In the genomic region with DNA sequence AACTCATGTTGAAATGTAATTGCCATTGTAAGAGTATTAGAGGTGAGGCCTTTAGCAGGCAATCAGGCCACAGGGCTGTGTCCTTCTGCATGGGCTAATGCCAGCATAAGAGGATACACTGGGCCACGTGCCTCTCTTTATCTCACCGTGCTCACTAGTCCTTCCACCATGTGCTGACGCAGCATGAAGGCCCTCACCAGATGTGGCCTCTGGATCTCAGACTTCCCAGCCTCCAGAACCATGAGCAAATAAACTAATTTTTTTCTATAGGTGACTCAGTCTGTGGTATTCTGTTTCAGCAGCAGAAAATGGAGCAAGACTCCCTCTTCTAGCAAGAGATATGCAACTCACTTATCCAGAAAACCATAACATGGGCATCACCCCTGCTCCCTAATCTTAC, we compare ENCODE assay signal across 22 cellular contexts.
A peak's percentile ranks its signal among the peaks of the same experiment; 100 is the strongest.
DNase-seq lines count a peak whose midpoint lies in the region; FAIRE-seq and TF ChIP-seq lines count a peak whose summit lies in the region.
"Had no signal": no experiment of that assay in that cellular context is flagged by ENCODE, and none has a peak within 500 bp of the region (broad histone marks: within the 10 kb centered on the region; RNA-seq: fewer than 3 reads in every experiment).

No MANE protein-coding gene starts in this region.

- DNase-seq in EH (ENCODE audit: low read depth) (peak; percentile 45), HT1080 (ENCODE audit: low read depth) (peak; percentile 74), choroid plexus epithelial cell (ENCODE audit: low read depth) (peak; percentile 89), iris pigment epithelial cell (ENCODE audit: low read depth) (peak; percentile 74), frontal cortex (ENCODE audit: low spot score in 2 of 2) (no peak), NCI-H345 (lab: John Stamatoyannopoulos, UW) (no peak), retina (no peak)
- no peak for DNase-seq in activated T-helper 1 cell treated with anti-CD3 and anti-CD28 coated beads, Interleukin-12 subunit alpha, Interleukin-12 subunit beta, Interleukin-2, Interleukin-4 antibody, amounts not matched to agents 30 ng/mL and 10 ng/mL and 1 ng/mL, durations not matched to agents 14 hours and 24 hours and 36 hours (ENCODE audit: low spot score)
- DNase-seq: activated CD4-positive, alpha-beta T cell treated with anti-CD3 and anti-CD28 coated beads, Interleukin-2, amount 10 ng/mL, durations not matched to agents 24 days and 14 days; activated naive CD8-positive, alpha-beta T cell treated with anti-CD3 and anti-CD28 coated beads for 36 hours; CD4-positive, alpha-beta memory T cell; cortex of kidney; hypothalamus; islet precursor cell; NCI-H1417; NCI-H526 treated with DMSO at 0.1 percent for 48 hours; stimulated activated CD4-positive, alpha-beta T cell treated with anti-CD3 and anti-CD28 coated beads, Interleukin-4, amount 100 ng/mL, for 24 hours; stimulated activated naive CD8-positive, alpha-beta T cell treated with anti-CD3 and anti-CD28 coated beads, Interleukin-15, Interleukin-2, amounts not matched to agents 100 U/mL and 50 U/mL, for 24 hours had no signal

- no peaks in the 10 kb centered on the region for H3K4me1 Mint-ChIP-seq in activated T-helper 1 cell treated with anti-CD3 and anti-CD28 coated beads, Interleukin-12 subunit alpha, Interleukin-12 subunit beta, Interleukin-2, Interleukin-4 antibody, amounts not matched to agents 30 ng/mL and 10 ng/mL and 1 ng/mL, durations not matched to agents 14 hours and 24 hours and 36 hours (ENCODE audit: low read depth)
- H3K4me1 Mint-ChIP-seq: activated CD4-positive, alpha-beta T cell treated with anti-CD3 and anti-CD28 coated beads, Interleukin-2, amount 10 ng/mL, durations not matched to agents 24 days and 14 days; activated naive CD8-positive, alpha-beta T cell treated with anti-CD3 and anti-CD28 coated beads for 36 hours; CD4-positive, alpha-beta memory T cell had no signal

- H3K36me3 Mint-ChIP-seq in activated T-helper 1 cell treated with anti-CD3 and anti-CD28 coated beads, Interleukin-12 subunit alpha, Interleukin-12 subunit beta, Interleukin-2, Interleukin-4 antibody, amounts not matched to agents 30 ng/mL and 10 ng/mL and 1 ng/mL, durations not matched to agents 14 hours and 24 hours and 36 hours (ENCODE audit: low read depth) = no peaks in the 10 kb centered on the region
- H3K36me3 Mint-ChIP-seq: activated naive CD8-positive, alpha-beta T cell treated with anti-CD3 and anti-CD28 coated beads for 36 hours; brain; CD4-positive, alpha-beta memory T cell; neural progenitor cell had no signal

- peaks cover 13% of the 10 kb centered on the region for H3K27me3 Mint-ChIP-seq in activated T-helper 1 cell treated with anti-CD3 and anti-CD28 coated beads, Interleukin-12 subunit alpha, Interleukin-12 subunit beta, Interleukin-2, Interleukin-4 antibody, amounts not matched to agents 30 ng/mL and 10 ng/mL and 1 ng/mL, durations not matched to agents 14 hours and 24 hours and 36 hours (ENCODE audit: insufficient read depth)

- no peak overlapping the region for H3K27ac Mint-ChIP-seq in activated T-helper 1 cell treated with anti-CD3 and anti-CD28 coated beads, Interleukin-12 subunit alpha, Interleukin-12 subunit beta, Interleukin-2, Interleukin-4 antibody, amounts not matched to agents 30 ng/mL and 10 ng/mL and 1 ng/mL, durations not matched to agents 14 hours and 24 hours and 36 hours
- H3K27ac Mint-ChIP-seq: activated CD4-positive, alpha-beta T cell treated with anti-CD3 and anti-CD28 coated beads, Interleukin-2, amount 10 ng/mL, durations not matched to agents 24 days and 14 days; activated naive CD8-positive, alpha-beta T cell treated with anti-CD3 and anti-CD28 coated beads for 36 hours; activated T-helper 2 cell treated with anti-CD3 and anti-CD28 coated beads, Interferon-gamma antibody, Interleukin-2, Interleukin-4, amounts not matched to agents 10 μg/mL and 5 μg/mL and 100 μg/mL, durations not matched to agents 14 hours and 24 hours and 36 hours; brain; CD4-positive, alpha-beta memory T cell; neural progenitor cell had no signal

- no peaks in the 10 kb centered on the region for H3K9me3 Mint-ChIP-seq in activated T-helper 1 cell treated with anti-CD3 and anti-CD28 coated beads, Interleukin-12 subunit alpha, Interleukin-12 subunit beta, Interleukin-2, Interleukin-4 antibody, amounts not matched to agents 30 ng/mL and 10 ng/mL and 1 ng/mL, durations not matched to agents 14 hours and 24 hours and 36 hours
- H3K9me3 Mint-ChIP-seq: activated CD4-positive, alpha-beta T cell treated with anti-CD3 and anti-CD28 coated beads, Interleukin-2, amount 10 ng/mL, durations not matched to agents 24 days and 14 days; activated naive CD8-positive, alpha-beta T cell treated with anti-CD3 and anti-CD28 coated beads for 36 hours; activated T-helper 2 cell treated with anti-CD3 and anti-CD28 coated beads, Interferon-gamma antibody, Interleukin-2, Interleukin-4, amounts not matched to agents 10 μg/mL and 5 μg/mL and 100 μg/mL, durations not matched to agents 14 hours and 24 hours and 36 hours; neural progenitor cell had no signal

- no peak for FAIRE-seq in frontal cortex (lab: Jason Lieb, UNC)
- FAIRE-seq: GM12891 had no signal

- H3K4me3 Mint-ChIP-seq in activated T-helper 1 cell treated with anti-CD3 and anti-CD28 coated beads, Interleukin-12 subunit alpha, Interleukin-12 subunit beta, Interleukin-2, Interleukin-4 antibody, amounts not matched to agents 30 ng/mL and 10 ng/mL and 1 ng/mL, durations not matched to agents 14 hours and 24 hours and 36 hours = no peak overlapping the region
- H3K4me3 Mint-ChIP-seq: activated CD4-positive, alpha-beta T cell treated with anti-CD3 and anti-CD28 coated beads, Interleukin-2, amount 10 ng/mL, durations not matched to agents 24 days and 14 days; activated naive CD8-positive, alpha-beta T cell treated with anti-CD3 and anti-CD28 coated beads for 36 hours; brain; CD4-positive, alpha-beta memory T cell; neural progenitor cell had no signal

- intact Hi-C loops in activated T-helper 1 cell treated with anti-CD3 and anti-CD28 coated beads, Interleukin-12 subunit alpha, Interleukin-12 subunit beta, Interleukin-2, Interleukin-4 antibody, amounts not matched to agents 30 ng/mL and 10 ng/mL and 1 ng/mL, durations not matched to agents 14 hours and 24 hours and 36 hours (cut with micrococcal nuclease) = no loop called here

- no peak overlapping the region for H3K4me3 ChIP-seq in choroid plexus epithelial cell (ENCODE audit: low read depth, low read length)
- H3K4me3 ChIP-seq: neural progenitor cell had no signal

- no peak for TF ChIP-seq CTCF in choroid plexus epithelial cell (conservative IDR thresholded peaks at IDR 0.05; ENCODE audit: low read depth, low read length)

Comparison
In these comparisons a context has a peak if more than half of its experiments do, and no peak if none do; other contexts are left out.
1. DNase-seq: peak in EH (single experiment), HT1080 (single experiment), choroid plexus epithelial cell (single experiment) and iris pigment epithelial cell (single experiment); none in frontal cortex (0 of 2), NCI-H345 (single experiment), activated T-helper 1 cell treated with anti-CD3 and anti-CD28 coated beads, Interleukin-12 subunit alpha, Interleukin-12 subunit beta, Interleukin-2, Interleukin-4 antibody, amounts not matched to agents 30 ng/mL and 10 ng/mL and 1 ng/mL, durations not matched to agents 14 hours and 24 hours and 36 hours (single experiment) and retina (single experiment).